In the genomic region with DNA sequence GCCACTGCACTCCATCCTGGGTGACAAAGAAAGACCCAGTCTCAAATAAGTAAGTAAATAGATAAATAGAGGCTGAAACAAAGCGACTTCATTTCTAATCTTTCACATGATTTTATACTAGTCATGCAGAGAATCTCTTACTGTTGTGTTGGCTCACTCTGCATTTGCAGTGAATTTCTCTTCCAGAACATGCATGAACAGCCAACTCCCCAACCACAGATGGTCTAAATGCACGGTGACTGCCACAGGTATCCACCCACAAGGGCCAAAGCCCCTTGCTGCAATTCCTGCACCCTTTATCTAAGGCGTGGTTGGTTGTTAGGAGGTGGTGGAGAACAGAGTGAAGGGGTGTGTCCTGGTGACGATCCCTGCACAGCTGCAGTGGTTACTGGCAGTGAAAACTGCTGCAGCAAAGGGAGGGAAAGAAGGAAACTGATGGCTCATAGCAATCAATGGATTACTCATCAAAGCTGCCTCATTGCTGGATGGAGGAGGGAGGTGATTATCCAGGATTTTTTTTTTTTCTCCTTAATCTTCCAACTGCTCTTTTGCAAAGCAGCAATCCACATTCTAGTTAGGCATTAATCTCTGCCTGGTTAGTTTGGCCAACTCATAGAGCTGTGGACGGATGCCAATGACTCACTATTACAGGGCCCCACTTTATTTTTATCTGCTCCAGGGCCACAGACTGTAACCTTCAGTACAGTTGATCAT, we compare ENCODE assay signal across 8 cellular contexts. TPM values are rescaled to one million over a fixed set of nuclear protein-coding genes. Genes with fewer than 3 reads are reported as not detected.
DNase-seq lines count a peak whose midpoint lies in the region; ATAC-seq and TF ChIP-seq lines count a peak whose summit lies in the region.

No MANE protein-coding gene starts in this region.

- CTCF ChIA-PET in CD4-positive, alpha-beta T cell (lab: Charles Lee) = no interaction called here

- DNase-seq in stimulated activated CD4-positive, alpha-beta T cell treated with anti-CD3 and anti-CD28 coated beads, Interleukin-4, amount 100 ng/mL, for 24 hours = peak; percentile 12
- DNase-seq in stimulated activated CD4-positive, alpha-beta T cell treated with anti-CD3 and anti-CD28 coated beads, Interleukin-4, amount 100 ng/mL, for 1 hour = no peak
- DNase-seq in Peyer's patch (peak; percentile 23 to 84 (median 75)), epithelial cell of proximal tubule (ENCODE audit: low read depth) (peak; percentile 98), nucleus accumbens (lab: John Stamatoyannopoulos, UW) (peak in 42 of 56 donors; percentile 4 to 73 (median 36)), GM13977 (ENCODE audit: low spot score) (no peak)
- DNase-seq in CD4-positive, alpha-beta T cell = no peak

- no peak overlapping the region for H3K27ac Mint-ChIP-seq in CD4-positive, alpha-beta T cell

- H3K4me1 ChIP-seq in Peyer's patch = peaks cover 0 to 23% (median 5%) of the 10 kb centered on the region in 4 donors

- no peaks in the 10 kb centered on the region for H3K9me3 Mint-ChIP-seq in CD4-positive, alpha-beta T cell

- peak overlapping the region; percentile 61 to 88 (median 70) for H3K27ac ChIP-seq in Peyer's patch
- H3K27ac ChIP-seq in CD4-positive, alpha-beta T cell (ENCODE audit: low read depth, low read length) = no peak overlapping the region

- H3K9me3 ChIP-seq in Peyer's patch = no peaks in the 10 kb centered on the region
- no peaks in the 10 kb centered on the region for H3K9me3 ChIP-seq in CD4-positive, alpha-beta T cell (ENCODE audit: control insufficient read depth, low read length)

- H3K27me3 ChIP-seq in Peyer's patch = no peaks in the 10 kb centered on the region
- no peaks in the 10 kb centered on the region for H3K27me3 ChIP-seq in CD4-positive, alpha-beta T cell (ENCODE audit: control insufficient read depth, insufficient read depth, low read length)

- no peaks in the 10 kb centered on the region for H3K27me3 Mint-ChIP-seq in CD4-positive, alpha-beta T cell

- peak in 1 of 2 donors; percentile 16 for TF ChIP-seq POLR2A in Peyer's patch (IDR thresholded peaks at IDR 0.05)

- TF ChIP-seq CTCF in Peyer's patch (IDR thresholded peaks at IDR 0.05) = no peak
- no peak for TF ChIP-seq CTCF in epithelial cell of proximal tubule (conservative IDR thresholded peaks at IDR 0.05; ENCODE audit: low read depth, low read length)
- TF ChIP-seq CTCF in CD4-positive, alpha-beta T cell (IDR thresholded peaks at IDR 0.05) = no peak
- TF ChIP-seq CTCF in GM13977 (IDR thresholded peaks at IDR 0.05; ENCODE audit: extremely low read depth, insufficient read depth, missing control alignments) = no peak

- H3K36me3 ChIP-seq in Peyer's patch = no peaks in the 10 kb centered on the region

- in situ Hi-C loops in GM13977 (cut with MboI; ENCODE audit: low pct_unique_long_range_greater_than_20kb, low sequenced_read_pairs, unreplicated experiment) = no loop called here

- peaks cover 30% of the 10 kb centered on the region for H3K4me1 Mint-ChIP-seq in CD4-positive, alpha-beta T cell (ENCODE audit: low read depth)

- POLR2A ChIA-PET in CD4-positive, alpha-beta T cell (lab: Charles Lee) = no interaction called here

- H3K36me3 Mint-ChIP-seq in CD4-positive, alpha-beta T cell (ENCODE audit: low read depth) = no peaks in the 10 kb centered on the region

- intact Hi-C loops in CD4-positive, alpha-beta T cell (cut with DNase I, micrococcal nuclease) = no loop called here

- H3K4me3 ChIP-seq in Peyer's patch = no peak overlapping the region
- H3K4me3 ChIP-seq in epithelial cell of proximal tubule (ENCODE audit: low read depth, low read length) = peak overlapping the region; percentile 25

- no peak overlapping the region for H3K4me3 Mint-ChIP-seq in CD4-positive, alpha-beta T cell

- peak; percentile 55 for ATAC-seq in HG02759 (IDR thresholded peaks at IDR 0.05; ENCODE audit: unreplicated experiment)
- ATAC-seq in CD4-positive, alpha-beta T cell (ENCODE audit: poor library complexity) = no peak

RNA-seq across cellular contexts. Expression of gene PRTFDC1, which starts 50.6 kb away (rescaled TPM):
- 10 to 100 TPM in 2 of 4 donors, 1 to 10 TPM in 2; 3.4 to 20.6 (median 13.9) TPM for total RNA-seq in Peyer's patch
- 25.7 and 27.8 TPM in 2 replicates for total RNA-seq in epithelial cell of proximal tubule
- total RNA-seq in CD4-positive, alpha-beta T cell = under 1 TPM; 0.52 to 0.67 TPM

Comparison
In these comparisons a context has a peak if more than half of its experiments do, and no peak if none do; other contexts are left out.
1. DNase-seq: peak in stimulated activated CD4-positive, alpha-beta T cell treated with anti-CD3 and anti-CD28 coated beads, Interleukin-4, amount 100 ng/mL, for 24 hours (single experiment), Peyer's patch (3 of 3), epithelial cell of proximal tubule (single experiment) and nucleus accumbens (42 of 56); none in stimulated activated CD4-positive, alpha-beta T cell treated with anti-CD3 and anti-CD28 coated beads, Interleukin-4, amount 100 ng/mL, for 1 hour (single experiment), CD4-positive, alpha-beta T cell (0 of 10) and GM13977 (single experiment).